ENCODE assay signal across 1 cellular context in genomic region chr20:62853304-62853703, GRCh38. TPM values are rescaled to one million over a fixed set of nuclear protein-coding genes. Genes with fewer than 3 reads are reported as not detected.
"Had no signal": no experiment of that assay in that cellular context is flagged by ENCODE, and none has a peak within 500 bp of the region (broad histone marks: within the 10 kb centered on the region; RNA-seq: fewer than 3 reads in every experiment).

No MANE protein-coding gene starts in this region.

RNA-seq across cellular contexts. Expression of gene COL9A3, which starts 36.5 kb away (rescaled TPM):
- total RNA-seq: SJSA1 had no signal
